In the genomic region with DNA sequence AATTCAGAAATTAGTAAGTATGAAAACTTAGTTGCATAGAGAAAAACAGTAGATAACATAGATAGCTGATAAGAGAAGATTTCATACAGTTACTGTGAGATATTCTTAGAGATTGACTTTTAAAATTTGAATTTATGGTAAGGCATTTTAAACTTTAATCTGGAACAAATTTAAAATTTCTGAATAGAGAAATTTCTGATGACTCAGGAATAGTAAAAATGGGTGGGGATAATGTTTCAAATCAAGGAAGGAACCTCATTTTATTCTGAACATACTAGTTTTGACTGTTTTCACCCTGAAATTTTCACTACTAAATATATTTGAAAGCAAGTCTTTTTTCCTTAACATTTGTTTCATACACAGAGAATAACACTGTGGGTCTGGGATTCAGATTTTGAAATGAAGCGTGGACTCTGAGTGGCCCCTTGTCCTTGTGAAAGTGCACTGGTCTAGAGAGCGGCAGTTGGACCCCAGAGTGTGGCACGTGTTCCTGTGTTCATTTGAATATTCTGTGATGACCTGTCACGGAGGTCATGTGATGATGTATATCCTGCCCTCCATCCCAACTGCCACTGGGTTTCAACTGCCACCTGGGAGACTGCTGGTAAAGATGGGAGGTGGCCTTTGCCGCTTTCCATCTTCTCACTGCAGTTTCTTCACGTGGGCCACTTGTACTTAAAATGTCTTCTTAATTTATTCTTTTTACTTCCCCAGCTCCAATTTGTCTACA, we compare ENCODE assay signal across 34 cellular contexts. TPM values are rescaled to one million over a fixed set of nuclear protein-coding genes. Genes with fewer than 3 reads are reported as not detected.
"Had no signal": no experiment of that assay in that cellular context is flagged by ENCODE, and none has a peak within 500 bp of the region (broad histone marks: within the 10 kb centered on the region; RNA-seq: fewer than 3 reads in every experiment).

No MANE protein-coding gene starts in this region.

- H3K4me3 ChIP-seq: Peyer's patch, SJSA1 had no signal

- DNase-seq: activated B cell treated with CpG ODN at 0.5 μM for 24 hours; activated CD4-positive, alpha-beta memory T cell treated with anti-CD3 and anti-CD28 coated beads for 36 hours; activated CD4-positive, alpha-beta T cell treated with anti-CD3 and anti-CD28 coated beads for 4 hours; activated CD4-positive, alpha-beta T cell treated with anti-CD3 and anti-CD28 coated beads, Interleukin-2, amount 50 U/mL, for 1 hour; activated CD4-positive, CD25-positive, alpha-beta regulatory T cell treated with anti-CD3 and anti-CD28 coated beads, Interleukin-2, amount 50 U/mL, for 72 hours; activated CD8-positive, alpha-beta memory T cell treated with anti-CD3 and anti-CD28 coated beads, Interleukin-2, amount 50 U/mL, for 4 hours; activated effector memory CD4-positive, alpha-beta T cell treated with Interleukin-2 at 50 U/mL for 16 hours; activated naive CD4-positive, alpha-beta T cell treated with anti-CD3 and anti-CD28 coated beads, Interleukin-2, amount 10 ng/mL, durations not matched to agents 7 days and 5 days; activated naive CD8-positive, alpha-beta T cell treated with anti-CD3 and anti-CD28 coated beads, Interleukin-2, amount 50 U/mL, for 24 hours; activated T-cell treated with anti-CD3 and anti-CD28 coated beads for 4 hours; activated T-cell treated with anti-CD3 and anti-CD28 coated beads, Interleukin-2, amount 50 U/mL, for 48 hours; anterior cingulate cortex; brain microvascular endothelial cell; central memory CD4-positive, alpha-beta T cell; NCI-H1092 treated with DMSO at 0.1 percent for 48 hours; NCI-H1417; NCI-H146; NCI-H187; NCI-H2029 treated with DMSO at 0.1 percent for 48 hours; NCI-H2107; NCI-H2171; NCI-H510A treated with DMSO at 0.1 percent for 48 hours; NCI-H526 treated with DMSO at 0.1 percent for 48 hours; NCI-H774; PC-3; Peyer's patch; RPMI8226; SHP77 treated with DMSO at 0.1 percent for 48 hours; SK-N-SH had no signal

- H3K9me3 ChIP-seq: Peyer's patch, SJSA1, SK-N-SH had no signal

- H3K4me3 Mint-ChIP-seq: activated B cell treated with CpG ODN at 0.5 μM for 24 hours; activated CD4-positive, alpha-beta memory T cell treated with anti-CD3 and anti-CD28 coated beads for 36 hours; activated naive CD4-positive, alpha-beta T cell treated with anti-CD3 and anti-CD28 coated beads, Interleukin-2, amount 10 ng/mL, durations not matched to agents 7 days and 5 days; activated naive CD8-positive, alpha-beta T cell; activated naive CD8-positive, alpha-beta T cell treated with anti-CD3 and anti-CD28 coated beads, Interleukin-2, amount 50 U/mL, for 24 hours; T-helper 1 cell treated with Interleukin-12 subunit alpha and Interleukin-12 subunit beta and Interleukin-4 antibody, amounts not matched to agents 30 μg/mL and 1 μg/mL, for 36 hours; T-helper 2 cell treated with Interferon-gamma antibody and Interleukin-4, amounts not matched to agents 5 μg/mL and 100 μg/mL, for 36 hours had no signal

- H3K27ac ChIP-seq: brain microvascular endothelial cell, Peyer's patch, SJSA1 had no signal

- H3K36me3 Mint-ChIP-seq: activated CD4-positive, alpha-beta memory T cell treated with anti-CD3 and anti-CD28 coated beads for 36 hours; activated naive CD4-positive, alpha-beta T cell treated with anti-CD3 and anti-CD28 coated beads, Interleukin-2, amount 10 ng/mL, durations not matched to agents 7 days and 5 days; activated naive CD8-positive, alpha-beta T cell had no signal

- H3K9me2 ChIP-seq: SK-N-SH had no signal

- H3K4me2 ChIP-seq: SK-N-SH had no signal

- H3K27me3 ChIP-seq: Peyer's patch had no signal

- H3K4me1 ChIP-seq: Peyer's patch, SJSA1 had no signal

- ATAC-seq: activated naive CD8-positive, alpha-beta T cell treated with anti-CD3 and anti-CD28 coated beads, Interleukin-2, amount 50 U/mL, for 24 hours; PC-3 had no signal

- H3K4me1 Mint-ChIP-seq: activated B cell treated with CpG ODN at 0.5 μM for 24 hours; activated naive CD8-positive, alpha-beta T cell treated with anti-CD3 and anti-CD28 coated beads, Interleukin-2, amount 50 U/mL, for 24 hours had no signal

- H3K36me3 ChIP-seq: brain microvascular endothelial cell, Peyer's patch, SJSA1 had no signal

- H3K27ac Mint-ChIP-seq: activated B cell treated with CpG ODN at 0.5 μM for 24 hours; activated CD4-positive, alpha-beta memory T cell treated with anti-CD3 and anti-CD28 coated beads for 36 hours; activated naive CD4-positive, alpha-beta T cell treated with anti-CD3 and anti-CD28 coated beads, Interleukin-2, amount 10 ng/mL, durations not matched to agents 7 days and 5 days; activated naive CD8-positive, alpha-beta T cell; activated naive CD8-positive, alpha-beta T cell treated with anti-CD3 and anti-CD28 coated beads, Interleukin-2, amount 50 U/mL, for 24 hours; T-helper 1 cell treated with Interleukin-12 subunit alpha and Interleukin-12 subunit beta and Interleukin-4 antibody, amounts not matched to agents 30 μg/mL and 1 μg/mL, for 36 hours; T-helper 2 cell treated with Interferon-gamma antibody and Interleukin-4, amounts not matched to agents 5 μg/mL and 100 μg/mL, for 36 hours had no signal

- H3K9me3 Mint-ChIP-seq: activated B cell treated with CpG ODN at 0.5 μM for 24 hours; activated CD4-positive, alpha-beta memory T cell treated with anti-CD3 and anti-CD28 coated beads for 36 hours; activated naive CD4-positive, alpha-beta T cell treated with anti-CD3 and anti-CD28 coated beads, Interleukin-2, amount 10 ng/mL, durations not matched to agents 7 days and 5 days; activated naive CD8-positive, alpha-beta T cell treated with anti-CD3 and anti-CD28 coated beads, Interleukin-2, amount 50 U/mL, for 24 hours; T-helper 1 cell treated with Interleukin-12 subunit alpha and Interleukin-12 subunit beta and Interleukin-4 antibody, amounts not matched to agents 30 μg/mL and 1 μg/mL, for 36 hours; T-helper 2 cell treated with Interferon-gamma antibody and Interleukin-4, amounts not matched to agents 5 μg/mL and 100 μg/mL, for 36 hours had no signal

- H3K9ac ChIP-seq: SK-N-SH had no signal

RNA-seq across cellular contexts. Expression of gene RAB6D, which starts 38.5 kb away (rescaled TPM):
- total RNA-seq: activated B cell treated with CpG ODN at 0.5 μM for 24 hours; activated CD4-positive, alpha-beta memory T cell treated with anti-CD3 and anti-CD28 coated beads for 36 hours; M059J; PC-3 had no signal
- polyA plus RNA-seq: SK-N-SH had no signal
